In genomic region chr17:68248199-68248825, GRCh38 we compare ENCODE assay signal across 8 cellular contexts. TPM values are rescaled to one million over a fixed set of nuclear protein-coding genes. Genes with fewer than 3 reads are reported as not detected.
A peak's percentile ranks its signal among the peaks of the same experiment; 100 is the strongest.
DNase-seq lines count a peak whose midpoint lies in the region; ATAC-seq and TF ChIP-seq lines count a peak whose summit lies in the region.

No MANE protein-coding gene starts in this region.

- no peaks in the 10 kb centered on the region for H3K9me3 ChIP-seq in CD8-positive, alpha-beta T cell (ENCODE audit: low read length)
- H3K9me3 ChIP-seq in esophagus (ENCODE audit: control insufficient read depth in 2 of 2, insufficient read depth in 1 of 2, low read depth in 1 of 2, low read length in 1 of 2) = no peaks in the 10 kb centered on the region

- H3K4me3 Mint-ChIP-seq in CD8-positive, alpha-beta T cell = peak overlapping the region; percentile 96
- H3K4me3 Mint-ChIP-seq in T-helper 1 cell treated with Interleukin-12 subunit alpha and Interleukin-12 subunit beta and Interleukin-4 antibody, amounts not matched to agents 30 μg/mL and 1 μg/mL, for 36 hours = peak overlapping the region; percentile 89
- peak overlapping the region; percentile 82 for H3K4me3 Mint-ChIP-seq in natural killer cell

- CTCF ChIA-PET in CD8-positive, alpha-beta T cell (lab: Charles Lee) = interaction anchor here (0.8 to 2.8 kb wide), 14 partner anchors 10 to 217 kb away, joined by 3 to 14 read pairs (median 4); no protein-coding TSS in a partner anchor

- H3K4me1 ChIP-seq in CD8-positive, alpha-beta T cell (ENCODE audit: insufficient read depth, low read length) = peaks cover 41% of the 10 kb centered on the region
- no peaks in the 10 kb centered on the region for H3K4me1 ChIP-seq in esophagus (ENCODE audit: control insufficient read depth in 2 of 2, insufficient read depth in 2 of 2, low read length in 1 of 2)

- H3K27me3 ChIP-seq in CD8-positive, alpha-beta T cell (ENCODE audit: insufficient read depth, low read length) = no peaks in the 10 kb centered on the region
- no peaks in the 10 kb centered on the region for H3K27me3 ChIP-seq in esophagus (ENCODE audit: control insufficient read depth in 1 of 2, insufficient read depth in 2 of 2, low read length in 2 of 2)

- H3K4me1 Mint-ChIP-seq in CD8-positive, alpha-beta T cell (ENCODE audit: low read depth) = peaks cover 47% of the 10 kb centered on the region
- H3K4me1 Mint-ChIP-seq in T-helper 1 cell treated with Interleukin-12 subunit alpha and Interleukin-12 subunit beta and Interleukin-4 antibody, amounts not matched to agents 30 μg/mL and 1 μg/mL, for 36 hours (ENCODE audit: low read depth) = peaks cover 43% of the 10 kb centered on the region
- peaks cover 40 to 43% of the 10 kb centered on the region in 2 donors for H3K4me1 Mint-ChIP-seq in natural killer cell

- no peaks in the 10 kb centered on the region for H3K36me3 ChIP-seq in CD8-positive, alpha-beta T cell (ENCODE audit: insufficient read depth, low read length)
- H3K36me3 ChIP-seq in esophagus (ENCODE audit: control insufficient read depth in 2 of 2, insufficient read depth in 2 of 2, low read length in 1 of 2) = no peaks in the 10 kb centered on the region

- H3K36me3 Mint-ChIP-seq in CD8-positive, alpha-beta T cell = peaks cover 25% of the 10 kb centered on the region
- H3K36me3 Mint-ChIP-seq in T-helper 1 cell treated with Interleukin-12 subunit alpha and Interleukin-12 subunit beta and Interleukin-4 antibody, amounts not matched to agents 30 μg/mL and 1 μg/mL, for 36 hours (ENCODE audit: low read depth) = peaks cover 33% of the 10 kb centered on the region
- H3K36me3 Mint-ChIP-seq in natural killer cell = no peaks in the 10 kb centered on the region

- no peak for TF ChIP-seq CTCF in CD8-positive, alpha-beta T cell (IDR thresholded peaks at IDR 0.05)
- TF ChIP-seq CTCF in natural killer cell (IDR thresholded peaks at IDR 0.05) = no peak

- POLR2A ChIA-PET in CD8-positive, alpha-beta T cell (lab: Charles Lee) = interaction anchor here (0.6 to 4.5 kb wide), 22 partner anchors 8 to 252 kb away, joined by 3 to 43 read pairs (median 6); partner anchors contain the start of genes ARSG, SLC16A6 and WIPI1

- peak overlapping the region; percentile 94 for H3K4me3 ChIP-seq in CD8-positive, alpha-beta T cell (ENCODE audit: low read depth, low read length)
- peak overlapping the region; percentile 60 to 94 for H3K4me3 ChIP-seq in esophagus (ENCODE audit: low read depth in 1 of 2, low read length in 2 of 2)

- 1 to 2% methylated on average over 19 of the region's 19 CpGs for WGBS in esophagus, 2 donors

- H3K9me3 Mint-ChIP-seq in CD8-positive, alpha-beta T cell = no peaks in the 10 kb centered on the region
- no peaks in the 10 kb centered on the region for H3K9me3 Mint-ChIP-seq in T-helper 1 cell treated with Interleukin-12 subunit alpha and Interleukin-12 subunit beta and Interleukin-4 antibody, amounts not matched to agents 30 μg/mL and 1 μg/mL, for 36 hours
- H3K9me3 Mint-ChIP-seq in natural killer cell = no peaks in the 10 kb centered on the region

- no peak for ATAC-seq in CD8-positive, alpha-beta T cell
- peak; percentile 18 for ATAC-seq in GM19035 (IDR thresholded peaks at IDR 0.05; ENCODE audit: unreplicated experiment)
- ATAC-seq in HG03460 (IDR thresholded peaks at IDR 0.05; ENCODE audit: unreplicated experiment) = peak; percentile 16
- peak; percentile 30 to 44 (median 32) for ATAC-seq in natural killer cell

- H3K27ac Mint-ChIP-seq in CD8-positive, alpha-beta T cell = peak overlapping the region; percentile 98
- peak overlapping the region; percentile 94 for H3K27ac Mint-ChIP-seq in T-helper 1 cell treated with Interleukin-12 subunit alpha and Interleukin-12 subunit beta and Interleukin-4 antibody, amounts not matched to agents 30 μg/mL and 1 μg/mL, for 36 hours
- H3K27ac Mint-ChIP-seq in natural killer cell = peak overlapping the region; percentile 99 to 100

- peak overlapping the region; percentile 93 for H3K27ac ChIP-seq in CD8-positive, alpha-beta T cell (ENCODE audit: low read depth, low read length)
- peak overlapping the region; percentile 97 to 98 for H3K27ac ChIP-seq in esophagus (ENCODE audit: low read depth in 2 of 2, low read length in 1 of 2)

- H3K27me3 Mint-ChIP-seq in CD8-positive, alpha-beta T cell (ENCODE audit: low read depth) = no peaks in the 10 kb centered on the region
- H3K27me3 Mint-ChIP-seq in T-helper 1 cell treated with Interleukin-12 subunit alpha and Interleukin-12 subunit beta and Interleukin-4 antibody, amounts not matched to agents 30 μg/mL and 1 μg/mL, for 36 hours (ENCODE audit: low read depth) = no peaks in the 10 kb centered on the region
- H3K27me3 Mint-ChIP-seq in natural killer cell (ENCODE audit: low read depth in 2 of 2) = no peaks in the 10 kb centered on the region

- intact Hi-C loops in CD8-positive, alpha-beta T cell (cut with DNase I, micrococcal nuclease) = loop anchor here (1.0 to 5.0 kb wide), 4 partner anchors 10 to 264 kb away; partner anchors contain the start of genes ARSG (in 1 of the 2), PRKAR1A (in 1 of the 2) and SLC16A6 (in 1 of the 2)
- intact Hi-C loops in natural killer cell (cut with micrococcal nuclease) = loop anchor here (2.0 to 5.0 kb wide), 3 partner anchors 28 to 214 kb away; partner anchors contain the start of genes ARSG and SLC16A6

- DNase-seq in CD8-positive, alpha-beta T cell = no peak
- DNase-seq in natural killer cell (no peak), AML-193 (lab: John Stamatoyannopoulos, UW) (no peak), DMS114 treated with DMSO at 0.1 percent for 48 hours (lab: John Stamatoyannopoulos, UW; ENCODE audit: unreplicated experiment) (no peak)

RNA-seq across cellular contexts. Expression of gene AMZ2, which starts 0.5 kb away (rescaled TPM):
- 10 to 100 TPM; 61.0 to 71.1 TPM for total RNA-seq in CD8-positive, alpha-beta T cell
- polyA plus RNA-seq in esophagus = 10 to 100 TPM; 32.2 to 37.7 TPM
- 100 to 1,000 TPM in 2 of 3 donors, 10 to 100 TPM in 1; 87.0 to 131 (median 107) TPM for total RNA-seq in natural killer cell

RNA-seq across cellular contexts. Expression of gene SLC16A6, which starts 42.6 kb away (rescaled TPM):
- 10 to 100 TPM; 10.7 to 11.0 TPM for total RNA-seq in CD8-positive, alpha-beta T cell
- polyA plus RNA-seq in esophagus = 1 to 10 TPM; 4.0 to 9.7 TPM
- total RNA-seq in natural killer cell = 10 to 100 TPM; 16.5 to 20.9 (median 19.4) TPM

RNA-seq across cellular contexts. Expression of gene ARSG, which starts 43.0 kb away (rescaled TPM):
- 10 to 100 TPM in 1 of 2 experiments, 1 to 10 TPM in 1; 6.7 to 10.6 TPM for total RNA-seq in CD8-positive, alpha-beta T cell
- polyA plus RNA-seq in esophagus = 1 to 10 TPM; 2.8 to 3.5 TPM
- total RNA-seq in natural killer cell = 10 to 100 TPM; 34.8 to 52.3 (median 39.3) TPM
